In the genomic region with DNA sequence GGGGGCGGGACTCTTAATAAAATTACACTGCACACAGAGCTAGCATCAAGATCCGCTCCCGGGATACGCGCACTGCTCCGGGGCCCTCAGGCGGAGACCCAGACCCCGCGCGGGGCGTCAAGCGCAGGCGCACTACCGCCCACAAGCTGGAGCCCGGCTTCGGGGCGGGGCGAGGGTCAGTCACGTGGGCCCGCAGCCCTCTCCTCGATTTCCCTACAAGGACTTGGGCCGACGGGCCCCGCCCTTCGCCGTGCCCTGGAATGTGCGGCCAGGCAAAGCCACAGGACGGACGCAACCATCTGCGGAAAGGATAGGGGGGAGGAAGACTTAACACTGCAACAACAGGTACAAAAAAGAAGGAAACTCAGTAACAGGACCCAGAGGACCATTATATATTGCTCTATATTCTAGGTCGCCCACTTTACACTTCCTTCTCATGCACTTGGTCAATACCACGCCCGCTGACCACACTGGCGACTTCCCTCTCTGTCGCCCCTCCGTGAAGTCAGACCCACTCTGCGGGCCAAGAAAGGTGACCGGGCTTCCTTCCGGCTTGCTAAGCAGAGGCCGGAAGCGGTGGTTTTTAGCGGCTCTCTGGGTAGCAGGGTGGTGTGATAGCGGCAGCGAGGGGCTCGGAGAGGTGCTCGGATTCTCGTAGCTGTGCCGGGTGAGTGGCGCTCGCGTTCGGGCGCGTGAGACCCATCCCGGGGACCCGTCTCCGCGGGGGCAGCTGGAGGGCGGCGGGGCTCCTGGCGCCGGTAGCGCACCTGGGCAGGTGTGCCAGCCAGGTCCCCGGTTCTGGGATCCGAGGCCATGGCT, we compare ENCODE assay signal across 8 cellular contexts. TPM values are rescaled to one million over a fixed set of nuclear protein-coding genes. Genes with fewer than 3 reads are reported as not detected.
DNase-seq lines count a peak whose midpoint lies in the region; ATAC-seq and TF ChIP-seq lines count a peak whose summit lies in the region.

Gene MYL12A (plus strand): TSS at position 559 of the 819 bp plus-strand sequence. CDS start 5,447 bp downstream, outside the sequence.

- H3K27me3 ChIP-seq in Panc1 (ENCODE audit: control insufficient read depth, insufficient read depth, low read length), result no peaks in the 10 kb centered on the region
- no peaks in the 10 kb centered on the region for H3K27me3 ChIP-seq in mucosa of stomach (ENCODE audit: control insufficient read depth, insufficient read depth, low read length)

- TF ChIP-seq CTCF in Panc1 (IDR thresholded peaks at IDR 0.05), result no peak

- H3K9me3 ChIP-seq in Panc1 (ENCODE audit: control insufficient read depth, insufficient read depth, low read depth, low read length) (no peaks in the 10 kb centered on the region), mucosa of stomach (ENCODE audit: control insufficient read depth, low read length) (no peaks in the 10 kb centered on the region)

- peaks cover 45% of the 10 kb centered on the region for H3K4me1 Mint-ChIP-seq in activated T-cell treated with anti-CD3 and anti-CD28 coated beads, Interleukin-2, amount 50 U/mL, for 4 hours (ENCODE audit: low read depth)

- no TSS peak for BruUV-seq in Panc1 (replicated peaks; lab: Mats Ljungman, UMichigan)

- H3K36me3 ChIP-seq in Panc1 (ENCODE audit: control insufficient read depth, insufficient read depth, low read length), result peaks cover 22% of the 10 kb centered on the region
- H3K36me3 ChIP-seq in mucosa of stomach (ENCODE audit: control insufficient read depth, insufficient read depth, low read length), result no peaks in the 10 kb centered on the region

- H3K4me3 Mint-ChIP-seq in activated T-cell treated with anti-CD3 and anti-CD28 coated beads, Interleukin-2, amount 50 U/mL, for 4 hours, result peak within 1 kb of the TSS; percentile 88

- POLR2A ChIA-PET in Panc1 (lab: Charles Lee), result interaction anchor here (0.5 to 0.9 kb wide), 4 partner anchors 18 to 175 kb away, joined by 4 to 11 read pairs (median 6); no protein-coding TSS in a partner anchor

- TF ChIP-seq POLR2A in erythroblast (IDR thresholded peaks at IDR 0.05; ENCODE audit: low read length), result peak; percentile 88

- intact Hi-C loops in Panc1 (cut with micrococcal nuclease; ENCODE audit: unreplicated experiment), result loop anchor here (5.0 kb wide), 2 partner anchors 95 to 235 kb away; partner anchors contain the start of gene LPIN2

- no peaks in the 10 kb centered on the region for H3K9me3 Mint-ChIP-seq in activated T-cell treated with anti-CD3 and anti-CD28 coated beads, Interleukin-2, amount 50 U/mL, for 4 hours

- CTCF ChIA-PET in Panc1 (lab: Charles Lee), result interaction anchor here (1.0 to 1.6 kb wide), 2 partner anchors 252 to 314 kb away, joined by 5 to 6 read pairs; no protein-coding TSS in a partner anchor

- H3K27me3 Mint-ChIP-seq in activated T-cell treated with anti-CD3 and anti-CD28 coated beads, Interleukin-2, amount 50 U/mL, for 4 hours (ENCODE audit: low read depth), result no peaks in the 10 kb centered on the region

- H3K36me3 Mint-ChIP-seq in activated T-cell treated with anti-CD3 and anti-CD28 coated beads, Interleukin-2, amount 50 U/mL, for 4 hours (ENCODE audit: insufficient read depth), result peaks cover 9% of the 10 kb centered on the region

- H3K9ac ChIP-seq in mucosa of stomach (ENCODE audit: low read length), result peak within 1 kb of the TSS; percentile 98

- in situ Hi-C loops in Panc1 (cut with HindIII; ENCODE audit: low pct_unique_long_range_greater_than_20kb, low sequenced_read_pairs), result no loop called here

- DNase-seq in DMS53 (lab: John Stamatoyannopoulos, UW) (peak; percentile 100), KG1 (lab: John Stamatoyannopoulos, UW) (peak; percentile 97), Panc1 (ENCODE audit: low read depth, low spot score) (peak; percentile 95), erythroblast (lab: John Stamatoyannopoulos, UW) (peak; percentile 98 to 99)
- peak; percentile 88 for DNase-seq in activated T-cell treated with anti-CD3 and anti-CD28 coated beads, Interleukin-2, amount 50 U/mL, for 4 hours
- DNase-seq in stimulated activated CD8-positive, alpha-beta memory T cell treated with anti-CD3 and anti-CD28 coated beads, Interleukin-7, amount 100 ng/mL, for 1 hour (ENCODE audit: low read depth in 2 of 2), result peak; percentile 75 to 77

- H3K27ac ChIP-seq in Panc1 (ENCODE audit: low read length), result peak within 1 kb of the TSS; percentile 100

- peak; percentile 88 for ATAC-seq in GM21723 (IDR thresholded peaks at IDR 0.05; ENCODE audit: unreplicated experiment)
- ATAC-seq in Panc1, result peak; percentile 90
- peak; percentile 77 to 78 for ATAC-seq in activated T-cell treated with anti-CD3 and anti-CD28 coated beads, Interleukin-2, amount 50 U/mL, for 4 hours

- H3K4me1 ChIP-seq in Panc1 (ENCODE audit: control insufficient read depth, insufficient read depth, low read length) (peaks cover 30% of the 10 kb centered on the region), mucosa of stomach (ENCODE audit: control insufficient read depth, insufficient read depth, low read length) (peaks cover 6% of the 10 kb centered on the region)

- H3K4me3 ChIP-seq in Panc1 (ENCODE audit: low read depth in 2 of 2, low read length in 2 of 2) (peak within 1 kb of the TSS; percentile 98 to 99), mucosa of stomach (ENCODE audit: low read length) (peak within 1 kb of the TSS; percentile 60)

RNA-seq across cellular contexts. Expression of gene MYL12A, which starts in this region (rescaled TPM):
- total RNA-seq in Panc1 (2021; ENCODE audit: unreplicated experiment), result 489 TPM
- 606 TPM for polyA plus RNA-seq in Panc1 (2012; ENCODE audit: insufficient read length)
- total RNA-seq in activated T-cell treated with anti-CD3 and anti-CD28 coated beads, Interleukin-2, amount 50 U/mL, for 4 hours, result 100 to 1,000 TPM; 166 to 171 (median 169) TPM

Comparison
In these comparisons a context has a peak if more than half of its experiments do, and no peak if none do; other contexts are left out.
1. Peak in every context shown above with its lines: DNase-seq, ATAC-seq, H3K4me3 ChIP-seq and H3K27ac ChIP-seq.